Comparison of ENCODE assay signal across 8 cellular contexts in genomic region chr19:4732680-4733114, GRCh38. TPM values are rescaled to one million over a fixed set of nuclear protein-coding genes. Genes with fewer than 3 reads are reported as not detected.
DNase-seq lines count a peak whose midpoint lies in the region; ATAC-seq, FAIRE-seq and TF ChIP-seq lines count a peak whose summit lies in the region.
"Had no signal": no experiment of that assay in that cellular context is flagged by ENCODE, and none has a peak within 500 bp of the region (broad histone marks: within the 10 kb centered on the region; RNA-seq: fewer than 3 reads in every experiment).

No MANE protein-coding gene starts in this region.

- POLR2A ChIA-PET in K562 (lab: Yijun Ruan, JAX): interaction anchor here (2.2 kb wide), 1 partner anchor 59 kb away, joined by 10 read pairs; the partner anchor contains the start of gene FEM1A

- peak overlapping the region; percentile 43; the same call in 1 of the 2 replicates for H3K4me2 ChIP-seq in K562 (ENCODE audit: insufficient read depth, low read length)

- TF ChIP-seq RAD21 in K562 (CRISPR knock-in tag; conservative IDR thresholded peaks at IDR 0.05 in 1 of 2, IDR thresholded peaks at IDR 0.05 in 1 of 2): peak; percentile 67 to 81

- H3K79me2 ChIP-seq in K562 (ENCODE audit: control insufficient read depth, insufficient read depth, low read length): no peaks in the 10 kb centered on the region

- TF ChIP-seq POLR2A in GM12891 (IDR thresholded peaks at IDR 0.05; ENCODE audit: low read depth, low read length) (no peak), K562 (conservative IDR thresholded peaks at IDR 0.05) (no peak)

- no peak for TF ChIP-seq EP300 in K562 (IDR thresholded peaks at IDR 0.05; ENCODE audit: low read length)

- no peaks in the 10 kb centered on the region for H4K20me1 ChIP-seq in K562 (replicated peaks; ENCODE audit: control insufficient read depth, insufficient read depth, low read length)

- H2AFZ ChIP-seq in K562 (ENCODE audit: low read depth, low read length): peak overlapping the region; percentile 17; the same call in 1 of the 2 replicates

- no peaks in the 10 kb centered on the region for H3K9me1 ChIP-seq in K562 (ENCODE audit: control insufficient read depth, insufficient read depth, low read length)

- no peaks in the 10 kb centered on the region for H3K9me3 ChIP-seq in K562 (replicated peaks; ENCODE audit: control insufficient read depth, insufficient read depth, low read depth, low read length)

- no TSS peak for BruUV-seq in K562 (replicated peaks; lab: Mats Ljungman, UMichigan)

- no peaks in the 10 kb centered on the region for H3K36me3 ChIP-seq in K562 (ENCODE audit: control insufficient read depth, insufficient read depth, low read length)

- H3K27ac ChIP-seq in K562 (ENCODE audit: extremely low read depth, low read depth, low read length): no peak overlapping the region

- WGBS in K562 (ENCODE audit: insufficient coverage, low coverage, missing lambda C conversion rate): 26% methylated on average over 5 of the region's 8 CpGs

- peaks cover 2 to 5% of the 10 kb centered on the region in 2 experiments; a peak in 2 of 5 replicates for H3K4me1 ChIP-seq in K562 (replicated peaks in 1 of 2; ENCODE audit: control insufficient read depth in 2 of 2, insufficient read depth in 2 of 2, low read length in 2 of 2)

- peak; percentile 90 for FAIRE-seq in GM12891 (lab: Jason Lieb, UNC)
- peak; percentile 71 for FAIRE-seq in K562 (lab: Jason Lieb, UNC)
- FAIRE-seq: endometrium had no signal

- no peak overlapping the region for H3K4me3 ChIP-seq in K562

- in situ Hi-C loops in K562 (cut with MboI): loop anchor here (5.0 kb wide), 2 partner anchors 60 to 300 kb away; partner anchors contain the start of gene FEM1A

- peak; percentile 69 to 90 (median 89) for TF ChIP-seq CTCF in K562 (IDR thresholded peaks at IDR 0.05 in 2 of 3, conservative IDR thresholded peaks at IDR 0.05 in 1 of 3; ENCODE audit: insufficient read depth in 2 of 3, low read depth in 1 of 3, low read length in 3 of 3)

- peaks cover 13% of the 10 kb centered on the region in 2 experiments; a peak in 4 of 5 replicates for H3K27me3 ChIP-seq in K562 (ENCODE audit: control insufficient read depth in 2 of 2, insufficient read depth in 2 of 2, low read length in 2 of 2)

- ATAC-seq in K562: peak; percentile 93
- ATAC-seq in GM19351 (IDR thresholded peaks at IDR 0.05; ENCODE audit: unreplicated experiment): no peak

- intact Hi-C loops in K562 (cut with micrococcal nuclease): loop anchor here (1.0 kb wide), 2 partner anchors 59 to 72 kb away; partner anchors contain the start of gene FEM1A

- peak; percentile 73 for DNase-seq in GM12891 (ENCODE audit: insufficient read length, low spot score)
- peak; percentile 77 for DNase-seq in NCI-H187 treated with DMSO at 0.1 percent for 48 hours (lab: John Stamatoyannopoulos, UW)
- peak in 4 of 5 experiments; percentile 25 to 79 (median 45) for DNase-seq in T-helper 2 cell
- DNase-seq in K562 (ENCODE audit: extremely low read depth in 1 of 4, low spot score in 3 of 4): peak; percentile 63 to 75 (median 72)
- peak; percentile 85 for DNase-seq in iPS-NIHi11 (ENCODE audit: low spot score)
- peak; percentile 35 to 45 (median 37) for DNase-seq in stimulated activated CD4-positive, alpha-beta T cell treated with anti-CD3 and anti-CD28 coated beads, Interleukin-12 subunit alpha, Interleukin-12 subunit beta, amount 100 ng/mL, for 48 hours (ENCODE audit: low read depth in 2 of 3, low spot score in 1 of 3)

- CTCF ChIA-PET in K562 (lab: Yijun Ruan, JAX; ENCODE audit: low intra/inter-chr PET ratio): interaction anchor here (3.0 to 3.1 kb wide), 2 partner anchors 58 to 71 kb away, joined by 28 to 35 read pairs; partner anchors contain the start of gene FEM1A

- no peak overlapping the region for H3K9ac ChIP-seq in K562 (ENCODE audit: insufficient read depth in 1 of 2, low read depth in 2 of 2, low read length in 2 of 2)

TF ChIP-seq in GM12891, 5 proteins besides CTCF, POLR2A, EP300 and RAD21:
- no peak for TF ChIP-seq SPI1 (IDR thresholded peaks at IDR 0.05; ENCODE audit: low read depth, low read length)
- no peak for TF ChIP-seq TAF1 (IDR thresholded peaks at IDR 0.05; ENCODE audit: low read depth, low read length)
- TF ChIP-seq PAX5 (IDR thresholded peaks at IDR 0.05; ENCODE audit: insufficient read depth, low read length, severe bottlenecking): no peak
- TF ChIP-seq POU2F2 (IDR thresholded peaks at IDR 0.05; ENCODE audit: low read depth, low read length): no peak; the same call in 1 of the 2 replicates

TF ChIP-seq in K562, 482 proteins besides CTCF, POLR2A, EP300 and RAD21 (continues in another document):
- TF ChIP-seq STAG1 (CRISPR knock-in tag; IDR thresholded peaks at IDR 0.05; ENCODE audit: borderline replicate concordance): peak; percentile 36; the same call in 1 of the 2 replicates
- TF ChIP-seq ZBTB33 (CRISPR knock-in tag; IDR thresholded peaks at IDR 0.05): peak; percentile 14; the same call in 1 of the 2 replicates
- TF ChIP-seq VEZF1 (CRISPR knock-in tag; IDR thresholded peaks at IDR 0.05): peak; percentile 62
- TF ChIP-seq CEBPG (CRISPR knock-in tag; IDR thresholded peaks at IDR 0.05): 0 out of 2 replicates have a peak, but pooled peaks have one; percentile 10
- no peak for TF ChIP-seq CEBPG (tag; conservative IDR thresholded peaks at IDR 0.05 in 1 of 2, IDR thresholded peaks at IDR 0.05 in 1 of 2)
- TF ChIP-seq ARID2 (IDR thresholded peaks at IDR 0.05): peak; percentile 75; the same call in 1 of the 2 replicates

RNA-seq across cellular contexts. Expression of gene DPP9, which starts 9.1 kb away (rescaled TPM):
- polyA plus RNA-seq in GM12891 (2012; ENCODE audit: low read depth, missing spikeins): 21.8 TPM
- total RNA-seq in K562 (2011; cell fraction: chromatin; rRNA removed; ENCODE audit: low replicate concordance): 45.6 and 105 TPM in 2 replicates
- 61.4 and 62.6 TPM in 2 replicates for total RNA-seq in K562 (2011; cell fraction: nucleolus; rRNA removed)
- 50.8 and 52.2 TPM in 2 replicates for total RNA-seq in K562 (2011; cell fraction: nucleoplasm; rRNA removed)
- total RNA-seq in K562 (2014; rRNA removed): 43.0 and 64.9 TPM in 2 replicates
- total RNA-seq in K562 (2014; rRNA removed; fragmentation: Illumina TruSeq; extraction: Trizol): 12.7 and 16.0 TPM in 2 replicates
- total RNA-seq in K562 (2015; rRNA removed; fragmentation: Illumina TruSeq; extraction: Trizol): 23.6 and 24.5 TPM in 2 replicates
- total RNA-seq in K562 (2021): 60.0 and 66.7 TPM in 2 replicates
- 5.4 and 7.1 TPM in 2 replicates for polyA plus RNA-seq in K562 (2011; rRNA removed)
- polyA plus RNA-seq in K562 (2011; cell fraction: cytosol; rRNA removed): 6.1 and 12.8 TPM in 2 replicates
- 9.6 and 23.4 TPM in 2 replicates for polyA plus RNA-seq in K562 (2011; cell fraction: nucleus; rRNA removed)
- polyA plus RNA-seq in K562 (2012): 26.0 and 32.1 TPM in 2 replicates
- 33.5 and 50.1 TPM in 2 replicates for polyA plus RNA-seq in K562 (2014; fragmentation: Illumina TruSeq; extraction: Trizol)
- 1 to 10 TPM in 1 of 2 experiments, under 1 TPM in 1; 0.90 to 1.1 TPM for polyA plus RNA-seq in K562 (2014; fragmentation: Nextera tagmentation; extraction: Ambion mirVana)
- polyA plus RNA-seq in K562 (2014; rRNA removed): 27.8 and 30.6 TPM in 2 replicates
- polyA minus RNA-seq in K562 (2011; rRNA and poly(A)+ RNA removed): 4.6 and 8.5 TPM in 2 replicates
- polyA minus RNA-seq in K562 (2011; cell fraction: cytosol; rRNA and poly(A)+ RNA removed): 17.6 and 18.5 TPM in 2 replicates
- 17.1 and 24.1 TPM in 2 replicates for polyA minus RNA-seq in K562 (2011; cell fraction: nucleus; rRNA and poly(A)+ RNA removed)

RNA-seq across cellular contexts. Expression of gene FEM1A, which starts 58.8 kb away (rescaled TPM):
- 0.51 TPM for polyA plus RNA-seq in GM12891 (2012; ENCODE audit: low read depth, missing spikeins)
- 7.0 and 21.1 TPM in 2 replicates for total RNA-seq in K562 (2011; cell fraction: chromatin; rRNA removed; ENCODE audit: low replicate concordance)
- total RNA-seq in K562 (2011; cell fraction: nucleolus; rRNA removed): 19.5 and 24.3 TPM in 2 replicates
- 12.9 and 14.3 TPM in 2 replicates for total RNA-seq in K562 (2011; cell fraction: nucleoplasm; rRNA removed)
- total RNA-seq in K562 (2014; rRNA removed): 17.1 and 22.2 TPM in 2 replicates
- total RNA-seq in K562 (2014; rRNA removed; fragmentation: Illumina TruSeq; extraction: Trizol): 5.9 and 6.8 TPM in 2 replicates
- 10.4 and 10.9 TPM in 2 replicates for total RNA-seq in K562 (2015; rRNA removed; fragmentation: Illumina TruSeq; extraction: Trizol)
- total RNA-seq in K562 (2021): 18.8 and 19.0 TPM in 2 replicates
- 3.9 and 5.1 TPM in 2 replicates for polyA plus RNA-seq in K562 (2011; rRNA removed)
- polyA plus RNA-seq in K562 (2011; cell fraction: cytosol; rRNA removed): 4.3 and 9.5 TPM in 2 replicates
- polyA plus RNA-seq in K562 (2011; cell fraction: nucleus; rRNA removed): 4.8 and 7.1 TPM in 2 replicates
- 0.79 and 0.89 TPM in 2 replicates for polyA plus RNA-seq in K562 (2012)
- polyA plus RNA-seq in K562 (2014; fragmentation: Illumina TruSeq; extraction: Trizol): 6.3 and 8.2 TPM in 2 replicates
- polyA plus RNA-seq in K562 (2014; fragmentation: Nextera tagmentation; extraction: Ambion mirVana): under 1 TPM; 0.08 to 0.11 TPM
- polyA plus RNA-seq in K562 (2014; rRNA removed): 10.2 and 10.7 TPM in 2 replicates
- polyA minus RNA-seq in K562 (2011; rRNA and poly(A)+ RNA removed): 7.0 and 7.7 TPM in 2 replicates
- 10.6 and 11.6 TPM in 2 replicates for polyA minus RNA-seq in K562 (2011; cell fraction: cytosol; rRNA and poly(A)+ RNA removed)
- 8.9 and 11.9 TPM in 2 replicates for polyA minus RNA-seq in K562 (2011; cell fraction: nucleus; rRNA and poly(A)+ RNA removed)
